In the genomic region with DNA sequence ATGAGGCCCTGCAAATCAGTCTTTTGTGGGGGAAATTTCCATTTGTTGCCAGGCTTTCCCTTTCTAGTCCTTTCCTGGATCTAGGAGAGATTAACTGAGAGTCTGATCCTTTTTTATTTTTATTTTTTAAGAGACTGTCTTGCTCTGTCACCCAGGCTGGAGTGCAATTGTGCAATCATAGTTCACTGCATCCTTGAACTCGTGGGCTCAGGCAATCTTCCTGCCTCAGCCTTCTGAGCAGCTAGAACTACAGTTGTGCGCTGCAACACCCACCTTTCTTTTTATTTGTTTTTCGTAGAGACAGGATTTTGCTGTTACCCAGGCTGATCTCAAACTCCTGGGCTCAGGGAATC, we compare ENCODE assay signal across 13 cellular contexts. TPM values are rescaled to one million over a fixed set of nuclear protein-coding genes. Genes with fewer than 3 reads are reported as not detected.
DNase-seq lines count a peak whose midpoint lies in the region; ATAC-seq and TF ChIP-seq lines count a peak whose summit lies in the region.
"Had no signal": no experiment of that assay in that cellular context is flagged by ENCODE, and none has a peak within 500 bp of the region (broad histone marks: within the 10 kb centered on the region; RNA-seq: fewer than 3 reads in every experiment).

No MANE protein-coding gene starts in this region.

- peak overlapping the region; percentile 73 for H3K4me2 ChIP-seq in KMS-11

- H3K4me1 Mint-ChIP-seq in activated B cell treated with CpG ODN at 0.5 μM for 24 hours = peaks cover 32% of the 10 kb centered on the region
- peaks cover 29 to 44% (median 40%) of the 10 kb centered on the region in 3 donors for H3K4me1 Mint-ChIP-seq in CD8-positive, alpha-beta memory T cell

- H3K36me3 ChIP-seq in ES-I3 (ENCODE audit: insufficient read depth, low read length) (no peaks in the 10 kb centered on the region), KMS-11 (ENCODE audit: insufficient read depth) (no peaks in the 10 kb centered on the region), mesodermal cell (ENCODE audit: control insufficient read depth, insufficient read depth, low read length) (no peaks in the 10 kb centered on the region)
- no peaks in the 10 kb centered on the region for H3K36me3 ChIP-seq in CD8-positive, alpha-beta memory T cell (ENCODE audit: insufficient read depth, low read length)

- intact Hi-C loops in activated B cell treated with CpG ODN at 0.5 μM for 24 hours (cut with micrococcal nuclease) = no loop called here

- H3K9me3 Mint-ChIP-seq in activated B cell treated with CpG ODN at 0.5 μM for 24 hours = no peaks in the 10 kb centered on the region
- peaks cover 0 to 8% (median 0%) of the 10 kb centered on the region in 5 donors for H3K9me3 Mint-ChIP-seq in CD8-positive, alpha-beta memory T cell
- H3K9me3 Mint-ChIP-seq: nephron had no signal

- H3K9ac ChIP-seq in ES-I3 (ENCODE audit: low read depth, low read length) = peak overlapping the region; percentile 70; the same call in 1 of the 2 replicates
- H3K9ac ChIP-seq in KMS-11 = peak overlapping the region; percentile 99; the same call in 1 of the 2 replicates

- no peak for TF ChIP-seq CTCF in KMS-11 (conservative IDR thresholded peaks at IDR 0.05; ENCODE audit: low read depth, low read length)
- TF ChIP-seq CTCF in activated B cell treated with CpG ODN at 0.5 μM for 24 hours (IDR thresholded peaks at IDR 0.05) = no peak

- DNase-seq in activated B cell treated with CpG ODN at 0.5 μM for 24 hours = no peak
- no peak for DNase-seq in T-helper 1 cell
- DNase-seq in cerebellar nuclear complex (lab: John Stamatoyannopoulos, UW) = no peak
- DNase-seq in CD8-positive, alpha-beta memory T cell = no peak
- DNase-seq: stimulated activated CD4-positive, alpha-beta T cell treated with anti-CD3 and anti-CD28 coated beads, Interleukin-12 subunit alpha, Interleukin-12 subunit beta, amount 100 ng/mL, for 4 hours had no signal

- H3K9me3 ChIP-seq in ES-I3 (ENCODE audit: control insufficient read depth, insufficient read depth, low read length) (no peaks in the 10 kb centered on the region), mesodermal cell (ENCODE audit: control insufficient read depth, low read length) (no peaks in the 10 kb centered on the region)
- no peaks in the 10 kb centered on the region for H3K9me3 ChIP-seq in CD8-positive, alpha-beta memory T cell (ENCODE audit: low read length)

- H2AFZ ChIP-seq in KMS-11 (ENCODE audit: low read depth) = no peak overlapping the region

- H3K4me3 ChIP-seq in KMS-11 (IDR thresholded peaks at IDR 0.05; ENCODE audit: insufficient read depth, low read depth, low read length) (no peak overlapping the region), mesodermal cell (ENCODE audit: extremely low read depth, insufficient read depth, low read length, poor library complexity, severe bottlenecking) (peak overlapping the region; percentile 72)
- H3K4me3 ChIP-seq in CD8-positive, alpha-beta memory T cell (ENCODE audit: low read length) = no peak overlapping the region

- H3K27me3 Mint-ChIP-seq in activated B cell treated with CpG ODN at 0.5 μM for 24 hours = no peaks in the 10 kb centered on the region
- H3K27me3 Mint-ChIP-seq in CD8-positive, alpha-beta memory T cell = peaks cover 0 to 2% of the 10 kb centered on the region in 2 donors

- peaks cover 38% of the 10 kb centered on the region for H3K79me2 ChIP-seq in KMS-11 (ENCODE audit: insufficient read depth, low read depth)

- peak overlapping the region; percentile 10 for H3K27ac Mint-ChIP-seq in activated B cell treated with CpG ODN at 0.5 μM for 24 hours
- H3K27ac Mint-ChIP-seq in CD8-positive, alpha-beta memory T cell = peak overlapping the region in 2 of 8 donors; percentile 17 to 86

- POLR2A ChIA-PET in activated B cell treated with CpG ODN at 0.5 μM for 24 hours (lab: Charles Lee) = interaction anchor here (0.6 to 4.4 kb wide), 8 partner anchors 11 to 1766 kb away, joined by 3 to 223 read pairs (median 48); a partner anchor contains a TSS
- POLR2A ChIA-PET in CD8-positive, alpha-beta memory T cell (lab: Charles Lee) = interaction anchor here (1.7 to 8.1 kb wide), 4 partner anchors 20 to 74 kb away, joined by 14 to 623 read pairs (median 126); a partner anchor contains a TSS

- peaks cover 17% of the 10 kb centered on the region for H3K4me1 ChIP-seq in ES-I3 (ENCODE audit: insufficient read depth, low read length)
- peaks cover 10% of the 10 kb centered on the region for H3K4me1 ChIP-seq in KMS-11 (ENCODE audit: low read depth, poor library complexity, severe bottlenecking)
- peaks cover 8% of the 10 kb centered on the region for H3K4me1 ChIP-seq in mesodermal cell (ENCODE audit: control insufficient read depth, insufficient read depth, low read length, poor library complexity, severe bottlenecking)
- peaks cover 19% of the 10 kb centered on the region for H3K4me1 ChIP-seq in CD8-positive, alpha-beta memory T cell (ENCODE audit: insufficient read depth, low read length)

- H3K27me3 ChIP-seq in KMS-11 (ENCODE audit: insufficient read depth, low read depth) = no peaks in the 10 kb centered on the region
- H3K27me3 ChIP-seq in CD8-positive, alpha-beta memory T cell (ENCODE audit: insufficient read depth, low read length, poor library complexity, severe bottlenecking) = no peaks in the 10 kb centered on the region

- no peak overlapping the region for H3K4me3 Mint-ChIP-seq in activated B cell treated with CpG ODN at 0.5 μM for 24 hours
- H3K4me3 Mint-ChIP-seq in CD8-positive, alpha-beta memory T cell = peak overlapping the region in 1 of 7 donors; percentile 2

- WGBS in mesodermal cell (ENCODE audit: insufficient coverage in 2 of 2), 2 experiments = 16 to 17% methylated on average over 3 of the region's 3 CpGs

- ATAC-seq in activated B cell treated with CpG ODN at 0.5 μM for 24 hours (ENCODE audit: low read depth) = no peak
- ATAC-seq: activated CD4-positive, CD25-positive, alpha-beta regulatory T cell treated with anti-CD3 and anti-CD28 coated beads, Interleukin-2, amount 50 U/mL, for 24 hours; esophagus mucosa had no signal

- CTCF ChIA-PET in activated B cell treated with CpG ODN at 0.5 μM for 24 hours (lab: Charles Lee) = interaction anchor here (1.5 kb wide), 1 partner anchor 54 kb away, joined by 4 read pairs; no protein-coding TSS in a partner anchor
- CTCF ChIA-PET in CD8-positive, alpha-beta memory T cell (lab: Charles Lee) = interaction anchor here (0.9 to 4.3 kb wide), 9 partner anchors 18 to 756 kb away, joined by 3 to 58 read pairs (median 7); a partner anchor contains a TSS

- H3K36me3 Mint-ChIP-seq in activated B cell treated with CpG ODN at 0.5 μM for 24 hours (ENCODE audit: low read depth) = peaks cover 9% of the 10 kb centered on the region
- H3K36me3 Mint-ChIP-seq in CD8-positive, alpha-beta memory T cell = peaks cover 0 to 12% (median 0%) of the 10 kb centered on the region in 3 donors

- H3K27ac ChIP-seq in KMS-11 (peak overlapping the region; percentile 98), mesodermal cell (ENCODE audit: low read depth, low read length, severe bottlenecking) (peak overlapping the region; percentile 97)
- H3K27ac ChIP-seq in CD8-positive, alpha-beta memory T cell (ENCODE audit: low read depth, low read length) = no peak overlapping the region

- H4K20me1 ChIP-seq in KMS-11 (ENCODE audit: insufficient read depth) = no peaks in the 10 kb centered on the region

RNA-seq across cellular contexts. Expression of gene OR2B2, which starts 22.9 kb away (rescaled TPM):
- total RNA-seq in activated B cell treated with CpG ODN at 0.5 μM for 24 hours = not detected in 2 replicates
- polyA plus RNA-seq in mesodermal cell (2013, experiment 1 of 2) = not detected
- not detected for polyA plus RNA-seq in mesodermal cell (2013, experiment 2 of 2)
- total RNA-seq in CD8-positive, alpha-beta memory T cell = not detected
- not detected for polyA plus RNA-seq in CD8-positive, alpha-beta memory T cell
- total RNA-seq: bronchial epithelial cell, esophagus mucosa, HT-29 had no signal
